1 cellular context compared by ENCODE assay signal in the genomic region with DNA sequence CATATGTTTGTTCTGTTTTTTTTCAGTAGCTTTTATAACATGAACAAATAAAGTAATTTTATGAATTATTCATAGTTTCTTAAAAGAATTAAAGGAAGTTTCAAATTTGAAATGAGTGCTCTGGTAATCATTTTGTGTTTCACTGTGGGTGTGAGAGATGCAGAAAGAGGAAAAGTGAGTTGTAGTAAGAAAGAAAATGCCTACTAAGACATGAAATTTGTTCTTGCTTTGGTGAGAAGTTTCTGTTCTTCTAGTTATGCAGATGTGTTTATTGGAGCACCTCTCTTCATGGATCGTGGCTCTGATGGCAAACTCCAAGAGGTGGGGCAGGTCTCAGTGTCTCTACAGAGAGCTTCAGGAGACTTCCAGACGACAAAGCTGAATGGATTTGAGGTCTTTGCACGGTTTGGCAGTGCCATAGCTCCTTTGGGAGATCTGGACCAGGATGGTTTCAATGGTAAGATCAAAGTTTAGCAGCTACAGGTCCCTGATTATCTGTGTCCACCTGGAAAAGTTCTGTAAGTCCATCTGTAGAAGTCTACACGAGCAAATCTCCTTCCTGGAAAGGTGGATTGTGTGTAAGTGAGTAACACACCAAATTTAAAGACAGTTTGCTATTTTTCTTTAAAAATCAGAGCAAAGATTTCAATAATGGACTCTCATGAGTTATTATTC.
TF ChIP-seq lines count a peak whose summit lies in the region.

No MANE protein-coding gene starts in this region.

TF ChIP-seq in IMR-90, 13 proteins besides CTCF, POLR2A, EP300 and RAD21:
- TF ChIP-seq, protein P1, sequence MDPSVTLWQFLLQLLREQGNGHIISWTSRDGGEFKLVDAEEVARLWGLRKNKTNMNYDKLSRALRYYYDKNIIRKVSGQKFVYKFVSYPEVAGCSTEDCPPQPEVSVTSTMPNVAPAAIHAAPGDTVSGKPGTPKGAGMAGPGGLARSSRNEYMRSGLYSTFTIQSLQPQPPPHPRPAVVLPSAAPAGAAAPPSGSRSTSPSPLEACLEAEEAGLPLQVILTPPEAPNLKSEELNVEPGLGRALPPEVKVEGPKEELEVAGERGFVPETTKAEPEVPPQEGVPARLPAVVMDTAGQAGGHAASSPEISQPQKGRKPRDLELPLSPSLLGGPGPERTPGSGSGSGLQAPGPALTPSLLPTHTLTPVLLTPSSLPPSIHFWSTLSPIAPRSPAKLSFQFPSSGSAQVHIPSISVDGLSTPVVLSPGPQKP (IDR thresholded peaks at IDR 0.05; ENCODE audit: borderline replicate concordance, low read depth, low read length): no peak
- no peak for TF ChIP-seq RCOR1 (IDR thresholded peaks at IDR 0.05; ENCODE audit: insufficient replicate concordance, low read length)
- TF ChIP-seq SMC3 (IDR thresholded peaks at IDR 0.05; ENCODE audit: low read depth, low read length): no peak
- no peak for TF ChIP-seq MAFK (IDR thresholded peaks at IDR 0.05; ENCODE audit: low read depth, low read length)
- TF ChIP-seq, protein P2, sequence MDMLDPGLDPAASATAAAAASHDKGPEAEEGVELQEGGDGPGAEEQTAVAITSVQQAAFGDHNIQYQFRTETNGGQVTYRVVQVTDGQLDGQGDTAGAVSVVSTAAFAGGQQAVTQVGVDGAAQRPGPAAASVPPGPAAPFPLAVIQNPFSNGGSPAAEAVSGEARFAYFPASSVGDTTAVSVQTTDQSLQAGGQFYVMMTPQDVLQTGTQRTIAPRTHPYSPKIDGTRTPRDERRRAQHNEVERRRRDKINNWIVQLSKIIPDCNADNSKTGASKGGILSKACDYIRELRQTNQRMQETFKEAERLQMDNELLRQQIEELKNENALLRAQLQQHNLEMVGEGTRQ (IDR thresholded peaks at IDR 0.05; ENCODE audit: low read depth, low read length): no peak
- no peak for TF ChIP-seq CHD1 (IDR thresholded peaks at IDR 0.05; ENCODE audit: low read depth, low read length)
- no peak for TF ChIP-seq FOS (IDR thresholded peaks at IDR 0.05; ENCODE audit: low read depth, low read length)
- no peak for TF ChIP-seq MAZ (IDR thresholded peaks at IDR 0.05; ENCODE audit: borderline replicate concordance, low read depth, low read length)
- no peak for TF ChIP-seq MXI1 (IDR thresholded peaks at IDR 0.05; ENCODE audit: borderline replicate concordance, low read depth, low read length)
- TF ChIP-seq NFE2L2 (IDR thresholded peaks at IDR 0.05; ENCODE audit: low read depth, low read length): no peak
- TF ChIP-seq RFX5 (IDR thresholded peaks at IDR 0.05; ENCODE audit: low read depth, low read length): no peak
- no peak for TF ChIP-seq CEBPB (IDR thresholded peaks at IDR 0.05; ENCODE audit: low read depth, low read length)
